Comparison of ENCODE assay signal across 8 cellular contexts in the genomic region with DNA sequence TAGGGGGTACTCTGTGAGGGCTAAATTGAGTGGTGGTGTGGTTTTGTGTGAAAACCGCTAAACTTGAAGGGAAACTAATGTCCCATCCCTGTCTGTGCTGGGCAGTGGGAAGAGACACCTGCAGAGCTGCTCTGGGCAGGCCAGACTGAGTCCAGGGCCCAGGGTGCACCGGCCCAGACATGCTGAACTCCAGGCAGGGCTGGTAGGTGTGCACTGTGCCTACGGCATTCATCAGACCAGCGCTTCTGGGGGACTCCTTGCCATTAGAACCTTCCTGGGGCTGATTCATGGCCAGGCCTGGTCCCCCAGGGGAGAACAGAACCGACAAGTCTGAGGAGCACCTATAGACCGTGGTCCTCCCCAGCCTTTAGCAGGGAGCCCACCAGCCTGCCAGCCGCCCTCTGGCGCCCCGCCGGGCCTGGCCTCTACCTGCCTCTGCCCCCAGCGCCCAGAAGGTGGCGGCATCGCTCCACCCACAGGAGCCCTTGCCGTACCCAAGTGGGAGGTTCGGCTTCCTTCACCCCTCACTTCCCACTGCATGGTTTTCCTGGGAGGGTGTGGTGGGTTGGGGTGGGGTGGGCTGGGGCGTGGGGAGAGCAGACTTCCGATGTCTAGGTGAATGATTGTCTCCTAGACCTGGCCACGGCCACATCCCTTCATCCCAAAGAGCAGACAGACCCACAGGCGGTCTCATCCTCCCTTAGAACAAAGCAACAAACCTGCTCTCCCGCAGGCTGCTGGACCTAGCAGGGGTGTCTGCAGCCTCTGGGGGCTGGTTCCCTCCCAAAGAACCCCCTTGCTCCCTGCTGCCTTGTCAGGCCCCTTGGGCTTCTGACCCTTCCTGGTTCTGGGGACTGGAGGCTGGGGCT. TPM values are rescaled to one million over a fixed set of nuclear protein-coding genes. Genes with fewer than 3 reads are reported as not detected.
DNase-seq lines count a peak whose midpoint lies in the region; ATAC-seq and TF ChIP-seq lines count a peak whose summit lies in the region.

No MANE protein-coding gene starts in this region.

- no peak overlapping the region for H2BK5ac ChIP-seq in trophoblast cell (ENCODE audit: low read depth, low read length, poor library complexity)

- WGBS in trophoblast cell (ENCODE audit: extremely low coverage, insufficient coverage, insufficient read length) = no CpG with 5 or more reads among the region's 20 CpGs

- H4K8ac ChIP-seq in trophoblast cell (ENCODE audit: low read depth, low read length) = no peak overlapping the region

- H3K27me3 Mint-ChIP-seq in Caco-2 (ENCODE audit: insufficient read depth, unreplicated experiment) = no peaks in the 10 kb centered on the region
- peaks cover 5% of the 10 kb centered on the region for H3K27me3 Mint-ChIP-seq in HFFc6 (ENCODE audit: insufficient read depth)
- no peaks in the 10 kb centered on the region for H3K27me3 Mint-ChIP-seq in activated T-helper 17 cell treated with anti-CD3 and anti-CD28 coated beads, Interleukin-2, amount 50 U/mL, for 72 hours

- H2AFZ ChIP-seq in trophoblast cell (ENCODE audit: insufficient read depth, low read length, poor library complexity) = no peak overlapping the region

- BruUV-seq in Caco-2 (replicated peaks; lab: Mats Ljungman, UMichigan) = no TSS peak
- no TSS peak for BruUV-seq in Panc1 (replicated peaks; lab: Mats Ljungman, UMichigan)

- H3K4me3 ChIP-seq in Caco-2 (ENCODE audit: low read depth, low read length) (no peak overlapping the region), Panc1 (ENCODE audit: low read depth in 2 of 2, low read length in 2 of 2) (no peak overlapping the region), foreskin fibroblast (ENCODE audit: low read depth in 1 of 2, low read length in 2 of 2) (no peak overlapping the region), trophoblast cell (ENCODE audit: low read depth, low read length) (no peak overlapping the region), vagina (no peak overlapping the region)

- H3K18ac ChIP-seq in trophoblast cell (ENCODE audit: low read length) = no peak overlapping the region

- H3K79me2 ChIP-seq in trophoblast cell (ENCODE audit: control insufficient read depth, insufficient read depth, low read length, poor library complexity) = no peaks in the 10 kb centered on the region

- no peaks in the 10 kb centered on the region for H3K9me3 Mint-ChIP-seq in Caco-2 (ENCODE audit: unreplicated experiment)
- H3K9me3 Mint-ChIP-seq in HFFc6 = no peaks in the 10 kb centered on the region
- no peaks in the 10 kb centered on the region for H3K9me3 Mint-ChIP-seq in activated T-helper 17 cell treated with anti-CD3 and anti-CD28 coated beads, Interleukin-2, amount 50 U/mL, for 72 hours

- H4K91ac ChIP-seq in trophoblast cell (ENCODE audit: low read depth, low read length) = no peak overlapping the region

- no peak overlapping the region for H2AK5ac ChIP-seq in trophoblast cell (ENCODE audit: low read length)

- intact Hi-C loops in Caco-2 (cut with micrococcal nuclease; ENCODE audit: unreplicated experiment) = loop anchor here (1.0 kb wide), 2 partner anchors 82 to 208 kb away; no protein-coding TSS in a partner anchor
- intact Hi-C loops in Panc1 (cut with micrococcal nuclease; ENCODE audit: unreplicated experiment) = loop anchor here (2.0 to 5.0 kb wide), 2 partner anchors 83 to 208 kb away; no protein-coding TSS in a partner anchor
- intact Hi-C loops in vagina (cut with DNase I) = no loop called here

- H3K27ac ChIP-seq in Panc1 (ENCODE audit: low read length) (peak overlapping the region; percentile 83), trophoblast cell (ENCODE audit: low read depth, low read length) (no peak overlapping the region), vagina (no peak overlapping the region)

- CTCF ChIA-PET in Caco-2 (lab: Charles Lee) = interaction anchor here (0.9 to 1.3 kb wide), 3 partner anchors 13 to 82 kb away, joined by 3 to 8 read pairs (median 3); no protein-coding TSS in a partner anchor
- CTCF ChIA-PET in Panc1 (lab: Charles Lee) = interaction anchor here (0.5 to 1.4 kb wide), 5 partner anchors 30 to 528 kb away, joined by 3 to 19 read pairs (median 6); no protein-coding TSS in a partner anchor

- H3K4me1 ChIP-seq in Caco-2 (no peaks in the 10 kb centered on the region), Panc1 (ENCODE audit: control insufficient read depth, insufficient read depth, low read length) (peaks cover 15% of the 10 kb centered on the region), trophoblast cell (ENCODE audit: control insufficient read depth in 1 of 2, insufficient read depth in 2 of 2, low read length in 2 of 2) (no peaks in the 10 kb centered on the region), vagina (peaks cover 9% of the 10 kb centered on the region)

- H3K9ac ChIP-seq in trophoblast cell (ENCODE audit: low read length) = no peak overlapping the region

- no peak overlapping the region for H3K4me2 ChIP-seq in trophoblast cell (ENCODE audit: low read length)

- H3K79me1 ChIP-seq in trophoblast cell (ENCODE audit: low read length) = no peaks in the 10 kb centered on the region

- DNase-seq in Caco-2 = peak; percentile 61 to 80
- peak; percentile 7 for DNase-seq in HFFc6
- no peak for DNase-seq in Panc1 (ENCODE audit: low read depth, low spot score)
- DNase-seq in foreskin fibroblast = peak; percentile 28 to 71
- peak; percentile 18 to 54 for DNase-seq in trophoblast cell
- no peak for DNase-seq in vagina (ENCODE audit: extremely low spot score in 2 of 2)

- H3K23ac ChIP-seq in trophoblast cell (ENCODE audit: low read length) = no peak overlapping the region

- TF ChIP-seq POLR2A in vagina (IDR thresholded peaks at IDR 0.05) = no peak

- TF ChIP-seq CTCF in Caco-2 (IDR thresholded peaks at IDR 0.05; ENCODE audit: insufficient read depth in 1 of 2, low read depth in 1 of 2, low read length in 1 of 2, severe bottlenecking in 1 of 2, unreplicated experiment in 1 of 2) = peak; percentile 87 to 94
- peak; percentile 83 for TF ChIP-seq CTCF in HFFc6 (IDR thresholded peaks at IDR 0.05)
- peak; percentile 96 for TF ChIP-seq CTCF in Panc1 (IDR thresholded peaks at IDR 0.05)
- peak; percentile 64 for TF ChIP-seq CTCF in foreskin fibroblast (IDR thresholded peaks at IDR 0.05; ENCODE audit: low read depth, low read length)
- peak; percentile 45 to 63 (median 56) for TF ChIP-seq CTCF in vagina (IDR thresholded peaks at IDR 0.05)

- H2BK12ac ChIP-seq in trophoblast cell (ENCODE audit: low read length) = no peak overlapping the region

- no peak overlapping the region for H4K12ac ChIP-seq in trophoblast cell (ENCODE audit: low read depth, low read length)

- ATAC-seq in Panc1 (peak; percentile 87), HG03135 (IDR thresholded peaks at IDR 0.05; ENCODE audit: unreplicated experiment) (no peak)
- ATAC-seq in activated T-helper 17 cell treated with anti-CD3 and anti-CD28 coated beads, Interleukin-2, amount 50 U/mL, for 72 hours (replicated peaks) = peak; percentile 63

- no peak overlapping the region for H3K4ac ChIP-seq in trophoblast cell (ENCODE audit: low read depth, low read length)

- H3K27me3 ChIP-seq in Caco-2 (replicated peaks; ENCODE audit: control insufficient read depth, insufficient read depth, low read length) (no peaks in the 10 kb centered on the region), Panc1 (ENCODE audit: control insufficient read depth, insufficient read depth, low read length) (no peaks in the 10 kb centered on the region), trophoblast cell (ENCODE audit: insufficient read depth, low read length) (no peaks in the 10 kb centered on the region), vagina (no peaks in the 10 kb centered on the region)

- no peaks in the 10 kb centered on the region for H3K4me1 Mint-ChIP-seq in Caco-2 (ENCODE audit: low read depth, unreplicated experiment)
- no peaks in the 10 kb centered on the region for H3K4me1 Mint-ChIP-seq in HFFc6 (ENCODE audit: low read depth)
- peaks cover 21% of the 10 kb centered on the region for H3K4me1 Mint-ChIP-seq in activated T-helper 17 cell treated with anti-CD3 and anti-CD28 coated beads, Interleukin-2, amount 50 U/mL, for 72 hours

- peaks cover 13% of the 10 kb centered on the region for H3K36me3 Mint-ChIP-seq in Caco-2 (ENCODE audit: insufficient read depth, unreplicated experiment)
- H3K36me3 Mint-ChIP-seq in HFFc6 (ENCODE audit: low read depth) = no peaks in the 10 kb centered on the region; the same call in 1 of the 2 replicates
- peaks cover 58% of the 10 kb centered on the region for H3K36me3 Mint-ChIP-seq in activated T-helper 17 cell treated with anti-CD3 and anti-CD28 coated beads, Interleukin-2, amount 50 U/mL, for 72 hours (ENCODE audit: low read depth)

- POLR2A ChIA-PET in Caco-2 (lab: Charles Lee) = no interaction called here
- POLR2A ChIA-PET in Panc1 (lab: Charles Lee) = no interaction called here

- peaks cover 1% of the 10 kb centered on the region for H3K36me3 ChIP-seq in Caco-2 (ENCODE audit: control insufficient read depth, insufficient read depth, low read length)
- H3K36me3 ChIP-seq in Panc1 (ENCODE audit: control insufficient read depth, insufficient read depth, low read length) = no peaks in the 10 kb centered on the region
- peaks cover 33 to 43% of the 10 kb centered on the region in 2 experiments for H3K36me3 ChIP-seq in trophoblast cell (ENCODE audit: control insufficient read depth in 1 of 2, insufficient read depth in 2 of 2, low read length in 2 of 2)
- H3K36me3 ChIP-seq in vagina = peaks cover 0 to 10% of the 10 kb centered on the region in 2 donors

- no peak overlapping the region for H2BK120ac ChIP-seq in trophoblast cell (ENCODE audit: insufficient read depth, low read length, poor library complexity)

- no peaks in the 10 kb centered on the region for H3K9me3 ChIP-seq in Caco-2
- H3K9me3 ChIP-seq in Panc1 (ENCODE audit: control insufficient read depth, insufficient read depth, low read depth, low read length) = no peaks in the 10 kb centered on the region
- no peaks in the 10 kb centered on the region for H3K9me3 ChIP-seq in trophoblast cell (ENCODE audit: insufficient read depth, low read depth, low read length)
- H3K9me3 ChIP-seq in vagina = no peaks in the 10 kb centered on the region

- in situ Hi-C loops in Panc1 (cut with HindIII; ENCODE audit: low pct_unique_long_range_greater_than_20kb, low sequenced_read_pairs) = no loop called here

- no peak overlapping the region for H3K27ac Mint-ChIP-seq in Caco-2 (ENCODE audit: unreplicated experiment)
- no peak overlapping the region for H3K27ac Mint-ChIP-seq in HFFc6
- no peak overlapping the region for H3K27ac Mint-ChIP-seq in activated T-helper 17 cell treated with anti-CD3 and anti-CD28 coated beads, Interleukin-2, amount 50 U/mL, for 72 hours

- H3K14ac ChIP-seq in trophoblast cell (ENCODE audit: low read length) = no peak overlapping the region

- no peak overlapping the region for H3K4me3 Mint-ChIP-seq in Caco-2 (ENCODE audit: unreplicated experiment)
- H3K4me3 Mint-ChIP-seq in HFFc6 = no peak overlapping the region
- no peak overlapping the region for H3K4me3 Mint-ChIP-seq in activated T-helper 17 cell treated with anti-CD3 and anti-CD28 coated beads, Interleukin-2, amount 50 U/mL, for 72 hours

RNA-seq across cellular contexts. Expression of a gene that starts 15.5 kb away (rescaled TPM):
- total RNA-seq in Caco-2 (2022) = 30.6 and 32.3 TPM in 2 replicates
- 10 to 100 TPM; 19.0 to 23.8 (median 22.4) TPM for total RNA-seq in HFFc6 (2021; fragmentation: NEBNext Ultra II Directional; extraction: Animal tissue kit (Norgen Biotek cat#: 25700))
- 57.6 TPM for total RNA-seq in Panc1 (2021; ENCODE audit: unreplicated experiment)
- polyA plus RNA-seq in Panc1 (2012; ENCODE audit: insufficient read length) = 48.1 TPM
- 10 to 100 TPM; 39.2 to 78.5 TPM for total RNA-seq in activated T-helper 17 cell treated with anti-CD3 and anti-CD28 coated beads, Interleukin-2, amount 50 U/mL, for 72 hours
- polyA plus RNA-seq in trophoblast cell (2013) = 81.3 and 88.4 TPM in 2 replicates
- total RNA-seq in vagina = 34.6 TPM

RNA-seq across cellular contexts. Expression of a gene that starts 51.1 kb away (rescaled TPM):
- 40.0 and 40.8 TPM in 2 replicates for total RNA-seq in Caco-2 (2022)
- 10 to 100 TPM; 36.1 to 42.2 (median 37.6) TPM for total RNA-seq in HFFc6 (2021; fragmentation: NEBNext Ultra II Directional; extraction: Animal tissue kit (Norgen Biotek cat#: 25700))
- 37.7 TPM for total RNA-seq in Panc1 (2021; ENCODE audit: unreplicated experiment)
- 37.1 TPM for polyA plus RNA-seq in Panc1 (2012; ENCODE audit: insufficient read length)
- total RNA-seq in activated T-helper 17 cell treated with anti-CD3 and anti-CD28 coated beads, Interleukin-2, amount 50 U/mL, for 72 hours = 10 to 100 TPM; 37.8 to 51.8 TPM
- polyA plus RNA-seq in trophoblast cell (2013) = 14.2 and 14.9 TPM in 2 replicates
- total RNA-seq in vagina = 24.3 TPM

Comparison
In these comparisons a context has a peak if more than half of its experiments do, and no peak if none do; other contexts are left out.
1. DNase-seq: peak in Caco-2 (2 of 2), HFFc6 (single experiment), foreskin fibroblast (2 of 2) and trophoblast cell (2 of 2); none in Panc1 (single experiment) and vagina (0 of 2).
2. Peak in every context shown above with its lines, with median percentiles within 50 percentile points of each other: CTCF ChIP-seq.